Comparison of ENCODE assay signal across 19 cellular contexts in the genomic region with DNA sequence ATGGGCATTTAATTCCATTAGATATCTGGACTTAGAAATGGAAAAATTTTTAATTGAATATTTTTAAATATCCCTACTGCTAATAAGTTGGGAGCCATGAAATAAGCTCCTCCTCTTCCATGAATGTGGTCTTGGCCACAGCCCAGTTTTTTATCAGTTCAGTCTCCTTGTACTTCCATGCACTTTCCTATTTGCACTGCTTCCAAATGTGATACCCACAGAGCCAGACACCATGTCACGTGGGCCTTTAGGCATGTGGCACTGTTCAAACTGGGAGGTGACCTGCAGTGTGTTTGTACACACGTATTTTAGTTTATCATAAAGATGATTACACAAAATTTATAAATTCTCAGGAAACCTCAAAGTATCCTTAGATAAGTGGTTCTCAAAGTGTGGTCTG.
DNase-seq lines count a peak whose midpoint lies in the region; ATAC-seq, FAIRE-seq and TF ChIP-seq lines count a peak whose summit lies in the region.
"Had no signal": no experiment of that assay in that cellular context is flagged by ENCODE, and none has a peak within 500 bp of the region (broad histone marks: within the 10 kb centered on the region; RNA-seq: fewer than 3 reads in every experiment).

No MANE protein-coding gene starts in this region.

- H3K27me3 Mint-ChIP-seq in nephron progenitor cell (ENCODE audit: low read depth, poor library complexity), result peaks cover 6% of the 10 kb centered on the region

- H3K4me3 ChIP-seq in esophagus muscularis mucosa, result no peak overlapping the region
- H3K4me3 ChIP-seq in small intestine (ENCODE audit: low read depth in 1 of 2, low read length in 2 of 2), result no peak overlapping the region
- H3K4me3 ChIP-seq: HAP-1 had no signal

- no peak for TF ChIP-seq POLR2A in esophagus muscularis mucosa (IDR thresholded peaks at IDR 0.05; ENCODE audit: low read depth)

- DNase-seq in OCI-M1 (lab: John Stamatoyannopoulos, UW) (peak; percentile 1), esophagus muscularis mucosa (ENCODE audit: extremely low spot score) (peak; percentile 50), left ventricle myocardium superior (peak; percentile 60), small intestine (peak; percentile 23), nephron progenitor cell (no peak), NCI-H226 (no peak), NCI-H1105 (lab: John Stamatoyannopoulos, UW) (no peak)
- DNase-seq: CD4-positive, CD25-positive, alpha-beta regulatory T cell; EL; GF-D8; NCI-H1105 treated with DMSO at 0.1 percent for 48 hours; NCI-H2029 treated with DMSO at 0.1 percent for 48 hours; NCI-H2171; NCI-H446 treated with DMSO at 0.1 percent for 48 hours; NCI-H526 treated with DMSO at 0.1 percent for 48 hours had no signal

- H3K4me1 ChIP-seq in esophagus muscularis mucosa (peaks cover 0 to 8% (median 0%) of the 10 kb centered on the region in 4 donors), small intestine (ENCODE audit: control insufficient read depth in 2 of 2, insufficient read depth in 1 of 2, low read depth in 1 of 2, low read length in 1 of 2) (no peaks in the 10 kb centered on the region)
- H3K4me1 ChIP-seq: HAP-1 had no signal

- H3K9me3 ChIP-seq in esophagus muscularis mucosa (no peaks in the 10 kb centered on the region), small intestine (ENCODE audit: control insufficient read depth, low read depth) (no peaks in the 10 kb centered on the region)
- H3K9me3 ChIP-seq: HAP-1 had no signal

- no peaks in the 10 kb centered on the region for H3K36me3 ChIP-seq in esophagus muscularis mucosa
- no peaks in the 10 kb centered on the region for H3K36me3 ChIP-seq in small intestine (ENCODE audit: control insufficient read depth in 2 of 2, insufficient read depth in 2 of 2, low read length in 2 of 2)
- H3K36me3 ChIP-seq: HAP-1 had no signal

- intact Hi-C loops in esophagus muscularis mucosa (cut with DNase I) (no loop called here), left ventricle myocardium superior (cut with micrococcal nuclease) (no loop called here)

- H3K9me3 Mint-ChIP-seq in nephron progenitor cell, result no peaks in the 10 kb centered on the region
- H3K9me3 Mint-ChIP-seq: CD4-positive, CD25-positive, alpha-beta regulatory T cell had no signal

- 89% methylated on average over 2 of the region's 2 CpGs for WGBS in esophagus muscularis mucosa
- 13 to 58% (median 15%) methylated on average over 2 of the region's 2 CpGs for WGBS in small intestine, 3 donors

- no peaks in the 10 kb centered on the region for H3K36me3 Mint-ChIP-seq in nephron progenitor cell (ENCODE audit: low read depth)
- H3K36me3 Mint-ChIP-seq: CD4-positive, CD25-positive, alpha-beta regulatory T cell had no signal

- no peak for FAIRE-seq in small intestine (lab: Jason Lieb, UNC)

- H3K27ac Mint-ChIP-seq in nephron progenitor cell, result no peak overlapping the region
- H3K27ac Mint-ChIP-seq: CD4-positive, CD25-positive, alpha-beta regulatory T cell had no signal

- H3K4me3 Mint-ChIP-seq in nephron progenitor cell, result no peak overlapping the region
- H3K4me3 Mint-ChIP-seq: CD4-positive, CD25-positive, alpha-beta regulatory T cell had no signal

- no peak for TF ChIP-seq CTCF in esophagus muscularis mucosa (IDR thresholded peaks at IDR 0.05)
- no peak for TF ChIP-seq CTCF in nephron progenitor cell (IDR thresholded peaks at IDR 0.05)

- H3K27me3 ChIP-seq in esophagus muscularis mucosa (no peaks in the 10 kb centered on the region), small intestine (ENCODE audit: control insufficient read depth in 2 of 2, insufficient read depth in 2 of 2, low read length in 2 of 2) (no peaks in the 10 kb centered on the region)

- no peak for TF ChIP-seq EP300 in esophagus muscularis mucosa (IDR thresholded peaks at IDR 0.05)

- peak; percentile 89 for ATAC-seq in left ventricle myocardium superior
- ATAC-seq: SK-N-SH treated with all-trans-retinoic acid at 6 μM for 48 hours had no signal

- H3K4me1 Mint-ChIP-seq in nephron progenitor cell, result peaks cover 5% of the 10 kb centered on the region
- H3K4me1 Mint-ChIP-seq: CD4-positive, CD25-positive, alpha-beta regulatory T cell had no signal

- H3K27ac ChIP-seq in esophagus muscularis mucosa (replicated peaks in 1 of 4) (no peak overlapping the region), small intestine (ENCODE audit: low read depth in 1 of 2, low read length in 1 of 2) (no peak overlapping the region)
- H3K27ac ChIP-seq: HL-60, KMS-11 had no signal

Comparison
In these comparisons a context has a peak if more than half of its experiments do, and no peak if none do; other contexts are left out.
1. DNase-seq: peak in OCI-M1 (single experiment), esophagus muscularis mucosa (single experiment), left ventricle myocardium superior (single experiment) and small intestine (single experiment); none in nephron progenitor cell (single experiment), NCI-H226 (single experiment) and NCI-H1105 (single experiment).